In the genomic region with DNA sequence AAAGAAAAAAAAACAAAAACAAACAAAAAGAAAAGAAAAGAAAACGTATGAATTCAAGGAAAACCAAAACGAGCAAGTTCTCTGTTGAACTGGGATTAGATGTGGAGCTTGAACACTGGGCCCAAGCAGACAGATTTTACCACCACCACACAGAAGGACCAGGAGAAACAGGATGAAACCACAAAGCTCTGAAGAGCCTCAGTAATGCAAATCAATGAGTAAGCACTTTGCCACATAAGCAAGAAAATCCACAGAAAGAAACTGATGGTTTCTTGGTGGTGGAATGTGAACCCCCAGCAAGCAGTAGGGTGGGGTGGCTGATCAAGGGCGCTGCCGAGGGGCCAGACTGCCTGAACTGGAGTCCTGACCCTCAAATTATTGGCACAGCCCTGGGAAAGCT, we compare ENCODE assay signal across 16 cellular contexts. TPM values are rescaled to one million over a fixed set of nuclear protein-coding genes. Genes with fewer than 3 reads are reported as not detected.
A peak's percentile ranks its signal among the peaks of the same experiment; 100 is the strongest.
DNase-seq lines count a peak whose midpoint lies in the region; ATAC-seq, FAIRE-seq and TF ChIP-seq lines count a peak whose summit lies in the region.
"Had no signal": no experiment of that assay in that cellular context is flagged by ENCODE, and none has a peak within 500 bp of the region (broad histone marks: within the 10 kb centered on the region; RNA-seq: fewer than 3 reads in every experiment).

No MANE protein-coding gene starts in this region.

- 61 to 69% methylated on average over 4 of the region's 4 CpGs for WGBS in upper lobe of left lung, 2 donors

- peaks cover 32% of the 10 kb centered on the region for H3K4me1 ChIP-seq in Caco-2
- peaks cover 0 to 10% (median 1%) of the 10 kb centered on the region in 4 donors for H3K4me1 ChIP-seq in upper lobe of left lung
- H3K4me1 ChIP-seq: BE2C had no signal

- intact Hi-C loops in Caco-2 (cut with micrococcal nuclease; ENCODE audit: unreplicated experiment): no loop called here

- no peak for FAIRE-seq in GM19239 (lab: Jason Lieb, UNC)
- FAIRE-seq: frontal cortex, GM18507, small intestine had no signal

- peaks cover 59% of the 10 kb centered on the region for H3K4me1 Mint-ChIP-seq in Caco-2 (ENCODE audit: low read depth, unreplicated experiment)
- H3K4me1 Mint-ChIP-seq in immature natural killer cell: peaks cover 0 to 5% of the 10 kb centered on the region in 2 donors

- CTCF ChIA-PET in Caco-2 (lab: Charles Lee): interaction anchor here (1.7 kb wide), 1 partner anchor 20 kb away, joined by 4 read pairs; no protein-coding TSS in a partner anchor

- ATAC-seq in upper lobe of left lung (ENCODE audit: low FRiP score in 2 of 2): no peak

- H3K27me3 ChIP-seq in Caco-2 (replicated peaks; ENCODE audit: control insufficient read depth, insufficient read depth, low read length) (no peaks in the 10 kb centered on the region), HL-60 (ENCODE audit: insufficient read depth, poor library complexity, severe bottlenecking) (no peaks in the 10 kb centered on the region), upper lobe of left lung (no peaks in the 10 kb centered on the region)
- H3K27me3 ChIP-seq: BE2C had no signal

- H3K36me3 ChIP-seq in Caco-2 (ENCODE audit: control insufficient read depth, insufficient read depth, low read length) (no peaks in the 10 kb centered on the region), upper lobe of left lung (peaks cover 0 to 18% (median 11%) of the 10 kb centered on the region in 4 donors)

- no peak for TF ChIP-seq POLR2A in upper lobe of left lung (IDR thresholded peaks at IDR 0.05)

- no peak for TF ChIP-seq EP300 in upper lobe of left lung (IDR thresholded peaks at IDR 0.05)

- H3K9me3 Mint-ChIP-seq in Caco-2 (ENCODE audit: unreplicated experiment) (no peaks in the 10 kb centered on the region), immature natural killer cell (no peaks in the 10 kb centered on the region)
- H3K9me3 Mint-ChIP-seq: IgD-negative memory B cell had no signal

- peak overlapping the region; percentile 29; the same call in 1 of the 2 replicates for H3K27ac ChIP-seq in HL-60 (replicated peaks)
- H3K27ac ChIP-seq in upper lobe of left lung: no peak overlapping the region

- DNase-seq in Caco-2 (no peak), HL-60 (ENCODE audit: low read depth in 1 of 2, low spot score in 1 of 2) (peak in 1 of 2 experiments; percentile 37), RPMI8226 (peak; percentile 39), iris pigment epithelial cell (ENCODE audit: low read depth) (peak; percentile 67), immature natural killer cell (no peak), upper lobe of left lung (no peak), medulla oblongata (ENCODE audit: extremely low spot score) (no peak), GM19239 (ENCODE audit: insufficient read length, low spot score) (no peak)
- DNase-seq: amniotic stem cell, BE2C, NCI-H1436, posterior cingulate gyrus, small intestine had no signal

- TF ChIP-seq CTCF in Caco-2 (IDR thresholded peaks at IDR 0.05; ENCODE audit: insufficient read depth in 1 of 2, low read depth in 1 of 2, low read length in 1 of 2, severe bottlenecking in 1 of 2, unreplicated experiment in 1 of 2) (no peak), HL-60 (IDR thresholded peaks at IDR 0.05; ENCODE audit: insufficient read depth, low read length) (no peak), upper lobe of left lung (IDR thresholded peaks at IDR 0.05) (no peak)

- peaks cover 17% of the 10 kb centered on the region for H3K36me3 Mint-ChIP-seq in Caco-2 (ENCODE audit: insufficient read depth, unreplicated experiment)
- H3K36me3 Mint-ChIP-seq in immature natural killer cell: peaks cover 19 to 47% (median 22%) of the 10 kb centered on the region in 3 donors

- H3K4me3 ChIP-seq in Caco-2 (ENCODE audit: low read depth, low read length): no peak overlapping the region
- no peak overlapping the region for H3K4me3 ChIP-seq in HL-60 (replicated peaks; ENCODE audit: insufficient read depth, low read length)
- no peak overlapping the region for H3K4me3 ChIP-seq in upper lobe of left lung

- BruUV-seq in Caco-2 (replicated peaks; lab: Mats Ljungman, UMichigan): no TSS peak

- no peak overlapping the region for H3K4me3 Mint-ChIP-seq in Caco-2 (ENCODE audit: unreplicated experiment)
- no peak overlapping the region for H3K4me3 Mint-ChIP-seq in immature natural killer cell
- H3K4me3 Mint-ChIP-seq: IgD-negative memory B cell had no signal

- peak overlapping the region; percentile 90 for H3K27ac Mint-ChIP-seq in Caco-2 (ENCODE audit: unreplicated experiment)
- peak overlapping the region in 1 of 6 donors; percentile 13 for H3K27ac Mint-ChIP-seq in immature natural killer cell
- H3K27ac Mint-ChIP-seq: IgD-negative memory B cell had no signal

- H3K9me3 ChIP-seq in Caco-2: no peaks in the 10 kb centered on the region
- H3K9me3 ChIP-seq in upper lobe of left lung: no peaks in the 10 kb centered on the region
- H3K9me3 ChIP-seq: BE2C had no signal

- H3K27me3 Mint-ChIP-seq in Caco-2 (ENCODE audit: insufficient read depth, unreplicated experiment): no peaks in the 10 kb centered on the region
- no peaks in the 10 kb centered on the region for H3K27me3 Mint-ChIP-seq in immature natural killer cell (ENCODE audit: low read depth in 3 of 3)
- H3K27me3 Mint-ChIP-seq: IgD-negative memory B cell had no signal

- POLR2A ChIA-PET in Caco-2 (lab: Charles Lee): interaction anchor here (0.6 kb wide), 1 partner anchor 123 kb away, joined by 3 read pairs; the partner anchor contains the start of gene APLP2

RNA-seq across cellular contexts. Expression of gene NFRKB, which starts 50.9 kb away (rescaled TPM):
- total RNA-seq in Caco-2 (2022) (101 and 104 TPM in 2 replicates), upper lobe of left lung (10 to 100 TPM; 22.0 to 57.6 (median 28.6) TPM)
- polyA plus RNA-seq in immature natural killer cell: 10 to 100 TPM in 2 of 3 donors, 1 to 10 TPM in 1; 4.2 to 16.5 (median 10.7) TPM

RNA-seq across cellular contexts. Expression of gene PRDM10, which starts 56.4 kb away (rescaled TPM):
- total RNA-seq in Caco-2 (2022) (11.8 and 12.0 TPM in 2 replicates), upper lobe of left lung (10 to 100 TPM in 4 of 6 donors, 1 to 10 TPM in 2; 6.8 to 13.9 (median 12.7) TPM)
- 1 to 10 TPM in 2 of 3 donors, not detected in 1; 1.3 to 5.0 TPM for polyA plus RNA-seq in immature natural killer cell

Comparison
In these comparisons a context has a peak if more than half of its experiments do, and no peak if none do; other contexts are left out.
1. DNase-seq: peak in RPMI8226 (single experiment) and iris pigment epithelial cell (single experiment); none in Caco-2 (0 of 2), immature natural killer cell (0 of 3), upper lobe of left lung (0 of 2), medulla oblongata (single experiment) and GM19239 (single experiment).